In the genomic region with DNA sequence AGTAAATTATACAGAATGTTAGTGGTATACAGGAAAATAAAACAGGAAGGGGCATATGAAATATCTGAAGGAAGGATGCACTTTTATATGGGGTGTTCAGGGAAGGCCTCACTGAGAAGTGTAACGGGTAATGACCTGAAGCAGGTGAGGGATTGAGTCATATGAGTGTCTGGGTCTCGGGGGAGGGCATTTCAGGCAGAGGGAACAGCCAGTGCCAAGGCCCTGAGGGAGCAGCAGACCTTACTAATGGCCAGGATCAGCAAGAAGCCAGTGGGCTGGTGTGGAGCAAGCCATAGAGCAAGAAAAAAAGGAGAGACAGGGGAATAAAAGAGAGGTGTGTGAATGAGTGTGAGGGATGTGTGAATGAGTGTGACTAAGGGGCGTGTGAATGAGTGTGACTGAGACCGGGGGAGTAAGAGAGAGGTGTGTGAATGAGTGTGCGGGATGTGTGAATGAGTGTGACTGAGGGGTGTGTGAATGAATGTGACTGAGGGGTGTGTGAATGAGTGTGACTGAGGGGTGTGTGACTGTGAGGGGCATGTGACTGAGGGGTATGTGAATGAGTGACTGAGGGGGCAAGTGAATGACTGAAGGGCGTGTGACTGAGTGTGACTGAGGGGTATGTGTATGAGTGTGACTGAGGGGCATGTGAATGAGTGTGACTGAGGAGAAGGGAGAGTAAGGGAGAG, we compare ENCODE assay signal across 17 cellular contexts.
"Had no signal": no experiment of that assay in that cellular context is flagged by ENCODE, and none has a peak within 500 bp of the region (broad histone marks: within the 10 kb centered on the region; RNA-seq: fewer than 3 reads in every experiment).

No MANE protein-coding gene starts in this region.

- H3K9me3 Mint-ChIP-seq: activated naive CD8-positive, alpha-beta T cell treated with anti-CD3 and anti-CD28 coated beads for 36 hours; dendritic cell treated with granulocyte-macrophage colony-stimulating factor and Interleukin-4, amounts not matched to agents 40 ng/mL and 50 ng/mL, for 4 days had no signal

- H3K4me3 ChIP-seq: lung, sigmoid colon, suprapubic skin, upper lobe of right lung had no signal

- H3K36me3 ChIP-seq: brain microvascular endothelial cell, neutrophil, sigmoid colon, suprapubic skin, upper lobe of right lung had no signal

- H3K27me3 Mint-ChIP-seq: activated naive CD8-positive, alpha-beta T cell treated with anti-CD3 and anti-CD28 coated beads for 36 hours; dendritic cell treated with granulocyte-macrophage colony-stimulating factor and Interleukin-4, amounts not matched to agents 40 ng/mL and 50 ng/mL, for 4 days had no signal

- DNase-seq: activated CD4-positive, alpha-beta T cell treated with anti-CD3 and anti-CD28 coated beads for 4 hours; activated effector memory CD4-positive, alpha-beta T cell treated with anti-CD3 and anti-CD28 coated beads, Interleukin-2, amount 50 U/mL, for 16 hours; activated naive CD8-positive, alpha-beta T cell treated with anti-CD3 and anti-CD28 coated beads for 36 hours; brain microvascular endothelial cell; cerebellar nuclear complex; hypothalamus; sigmoid colon; stimulated activated CD4-positive, alpha-beta T cell treated with anti-CD3 and anti-CD28 coated beads, Interleukin-12 subunit alpha, Interleukin-12 subunit beta, amount 100 ng/mL, for 4 hours; stimulated activated naive CD4-positive, alpha-beta T cell; T-helper 9 cell; upper lobe of right lung had no signal

- H3K4me1 ChIP-seq: sigmoid colon, suprapubic skin, upper lobe of right lung had no signal

- H3K27ac ChIP-seq: brain microvascular endothelial cell, neutrophil, sigmoid colon, suprapubic skin, upper lobe of right lung had no signal

- H3K4me1 Mint-ChIP-seq: activated naive CD8-positive, alpha-beta T cell treated with anti-CD3 and anti-CD28 coated beads for 36 hours; naive thymus-derived CD4-positive, alpha-beta T cell had no signal

- H3K27me3 ChIP-seq: brain microvascular endothelial cell, neutrophil, upper lobe of right lung had no signal

- H3K36me3 Mint-ChIP-seq: activated naive CD8-positive, alpha-beta T cell treated with anti-CD3 and anti-CD28 coated beads for 36 hours; naive thymus-derived CD4-positive, alpha-beta T cell had no signal

- H3K9me3 ChIP-seq: neutrophil, sigmoid colon, suprapubic skin, upper lobe of right lung had no signal

- H3K4me3 Mint-ChIP-seq: activated naive CD8-positive, alpha-beta T cell treated with anti-CD3 and anti-CD28 coated beads for 36 hours; dendritic cell treated with granulocyte-macrophage colony-stimulating factor and Interleukin-4, amounts not matched to agents 40 ng/mL and 50 ng/mL, for 4 days; naive thymus-derived CD4-positive, alpha-beta T cell had no signal

- H3K27ac Mint-ChIP-seq: activated naive CD8-positive, alpha-beta T cell treated with anti-CD3 and anti-CD28 coated beads for 36 hours; dendritic cell treated with granulocyte-macrophage colony-stimulating factor and Interleukin-4, amounts not matched to agents 40 ng/mL and 50 ng/mL, for 4 days; naive thymus-derived CD4-positive, alpha-beta T cell; progenitor cell of endocrine pancreas had no signal

- ATAC-seq: naive thymus-derived CD4-positive, alpha-beta T cell; upper lobe of right lung had no signal
